Comparison of ENCODE assay signal across 31 cellular contexts in genomic region chr3:180264479-180264878, GRCh38.
"Had no signal": no experiment of that assay in that cellular context is flagged by ENCODE, and none has a peak within 500 bp of the region (broad histone marks: within the 10 kb centered on the region; RNA-seq: fewer than 3 reads in every experiment).

No MANE protein-coding gene starts in this region.

- H3K27ac ChIP-seq: brain microvascular endothelial cell, esophagus muscularis mucosa, gastroesophageal sphincter, heart right ventricle, hepatocyte, WERI-Rb-1 had no signal

- DNase-seq: activated B cell treated with CpG ODN at 0.5 μM for 24 hours; activated CD4-positive, alpha-beta T cell treated with anti-CD3 and anti-CD28 coated beads for 48 hours; activated CD4-positive, alpha-beta T cell treated with anti-CD3 and anti-CD28 coated beads, Interleukin-2, amount 50 U/mL, for 1 hour; activated CD4-positive, alpha-beta T cell treated with anti-CD3 and anti-CD28 coated beads, Interleukin-2, amount 50 U/mL, for 48 hours; activated CD8-positive, alpha-beta memory T cell treated with anti-CD3 and anti-CD28 coated beads for 24 hours; activated CD8-positive, alpha-beta T cell treated with anti-CD3 and anti-CD28 coated beads for 36 hours; activated effector memory CD4-positive, alpha-beta T cell treated with Interleukin-2 at 50 U/mL for 16 hours; activated gamma-delta T cell treated with Interleukin-2 at 50 U/mL for 16 hours; activated naive CD4-positive, alpha-beta T cell treated with anti-CD3 and anti-CD28 coated beads, Interleukin-2, amount 50 U/mL, for 16 hours; activated naive CD4-positive, alpha-beta T cell treated with Interleukin-2 at 50 U/mL for 16 hours; activated T-cell treated with anti-CD3 and anti-CD28 coated beads, Interleukin-2, amount 50 U/mL, for 4 hours; amniotic stem cell; anterior cingulate cortex; brain microvascular endothelial cell; cortex of kidney; dermis blood vessel endothelial cell; effector CD4-positive, alpha-beta T cell; effector memory CD8-positive, alpha-beta T cell; erythroblast; foreskin melanocyte; heart right ventricle; T1000; WERI-Rb-1 had no signal

- H2AFZ ChIP-seq: hepatocyte had no signal

- H3K4me3 ChIP-seq: esophagus muscularis mucosa, gastroesophageal sphincter, heart right ventricle, hepatocyte had no signal

- H3K27me3 ChIP-seq: brain microvascular endothelial cell, esophagus muscularis mucosa, gastroesophageal sphincter, heart right ventricle, hepatocyte had no signal

- FAIRE-seq: astrocyte, bronchial epithelial cell, colon had no signal

- H3K36me3 ChIP-seq: brain microvascular endothelial cell, esophagus muscularis mucosa, gastroesophageal sphincter, heart right ventricle, WERI-Rb-1 had no signal

- H3K79me2 ChIP-seq: hepatocyte had no signal

- ATAC-seq: activated CD4-positive, CD25-positive, alpha-beta regulatory T cell treated with anti-CD3 and anti-CD28 coated beads, Interleukin-2, amount 50 U/mL, for 24 hours; activated CD8-positive, alpha-beta T cell treated with anti-CD3 and anti-CD28 coated beads for 36 hours; activated T-cell treated with anti-CD3 and anti-CD28 coated beads, Interleukin-2, amount 50 U/mL, for 4 hours; activated T-helper 17 cell treated with anti-CD3 and anti-CD28 coated beads, Interleukin-2, amount 50 U/mL, for 72 hours; effector memory CD8-positive, alpha-beta T cell; gastroesophageal sphincter; heart right ventricle had no signal

- H3K4me2 ChIP-seq: hepatocyte had no signal

- H3K4me1 ChIP-seq: esophagus muscularis mucosa, gastroesophageal sphincter, heart right ventricle had no signal
